ENCODE assay signal across 8 cellular contexts in genomic region chr2:64049633-64050220, GRCh38. TPM values are rescaled to one million over a fixed set of nuclear protein-coding genes. Genes with fewer than 3 reads are reported as not detected.
DNase-seq lines count a peak whose midpoint lies in the region; ATAC-seq and TF ChIP-seq lines count a peak whose summit lies in the region.

No MANE protein-coding gene starts in this region.

- H3K27me3 Mint-ChIP-seq in activated CD4-positive, alpha-beta T cell treated with anti-CD3 and anti-CD28 coated beads, Interleukin-2, amount 10 ng/mL, durations not matched to agents 24 days and 14 days: no peaks in the 10 kb centered on the region

- H3K27me3 ChIP-seq in lower lobe of right lung (ENCODE audit: low read depth): no peaks in the 10 kb centered on the region

- H3K9me3 ChIP-seq in lower lobe of right lung: no peaks in the 10 kb centered on the region

- no peak overlapping the region for H3K4me3 Mint-ChIP-seq in activated CD4-positive, alpha-beta T cell treated with anti-CD3 and anti-CD28 coated beads, Interleukin-2, amount 10 ng/mL, durations not matched to agents 24 days and 14 days

- H3K4me1 Mint-ChIP-seq in activated CD4-positive, alpha-beta T cell treated with anti-CD3 and anti-CD28 coated beads, Interleukin-2, amount 10 ng/mL, durations not matched to agents 24 days and 14 days: peaks cover 32% of the 10 kb centered on the region

- H3K4me1 ChIP-seq in lower lobe of right lung: peaks cover 12% of the 10 kb centered on the region

- no peaks in the 10 kb centered on the region for H3K36me3 ChIP-seq in lower lobe of right lung

- H3K4me3 ChIP-seq in choroid plexus epithelial cell (ENCODE audit: low read depth, low read length) (no peak overlapping the region), lower lobe of right lung (no peak overlapping the region)

- ATAC-seq in HG03378 (IDR thresholded peaks at IDR 0.05; ENCODE audit: unreplicated experiment) (peak; percentile 93), lower lobe of right lung (peak; percentile 92 to 95)

- H3K9me3 Mint-ChIP-seq in activated CD4-positive, alpha-beta T cell treated with anti-CD3 and anti-CD28 coated beads, Interleukin-2, amount 10 ng/mL, durations not matched to agents 24 days and 14 days: no peaks in the 10 kb centered on the region

- no peaks in the 10 kb centered on the region for H3K36me3 Mint-ChIP-seq in activated CD4-positive, alpha-beta T cell treated with anti-CD3 and anti-CD28 coated beads, Interleukin-2, amount 10 ng/mL, durations not matched to agents 24 days and 14 days (ENCODE audit: low read depth)

- H3K27ac ChIP-seq in C4-2B (no peak overlapping the region), lower lobe of right lung (no peak overlapping the region)

- H3K27ac Mint-ChIP-seq in activated CD4-positive, alpha-beta T cell treated with anti-CD3 and anti-CD28 coated beads, Interleukin-2, amount 10 ng/mL, durations not matched to agents 24 days and 14 days: peak overlapping the region; percentile 21

- DNase-seq in GM19238 (ENCODE audit: insufficient read length, low spot score) (peak; percentile 47), NCI-H526 (lab: John Stamatoyannopoulos, UW) (peak; percentile 89 to 90), choroid plexus epithelial cell (ENCODE audit: low read depth) (peak; percentile 83), lower lobe of right lung (peak; percentile 48)
- DNase-seq in activated CD4-positive, alpha-beta T cell treated with anti-CD3 and anti-CD28 coated beads, Interleukin-2, amount 10 ng/mL, durations not matched to agents 24 days and 14 days: peak; percentile 92
- peak; percentile 21 to 64 for DNase-seq in stimulated activated CD8-positive, alpha-beta memory T cell treated with anti-CD3 and anti-CD28 coated beads, Interleukin-15, amount 100 ng/mL, for 4 hours (ENCODE audit: low read depth in 2 of 2)

- TF ChIP-seq CTCF in C4-2B (conservative IDR thresholded peaks at IDR 0.05) (peak; percentile 74), choroid plexus epithelial cell (conservative IDR thresholded peaks at IDR 0.05; ENCODE audit: low read depth, low read length) (peak; percentile 94), lower lobe of right lung (IDR thresholded peaks at IDR 0.05) (peak; percentile 87)

- intact Hi-C loops in activated CD4-positive, alpha-beta T cell treated with anti-CD3 and anti-CD28 coated beads, Interleukin-2, amount 10 ng/mL, durations not matched to agents 24 days and 14 days (cut with micrococcal nuclease): loop anchor here (1.0 to 5.0 kb wide), 3 partner anchors 278 to 513 kb away; no protein-coding TSS in a partner anchor
- intact Hi-C loops in lower lobe of right lung (cut with DNase I): loop anchor here (10.0 kb wide), 1 partner anchor 275 kb away; no protein-coding TSS in a partner anchor

RNA-seq across cellular contexts. Expression of gene VPS54, which starts 30.5 kb away (rescaled TPM):
- 14.3 and 15.6 TPM in 2 replicates for total RNA-seq in activated CD4-positive, alpha-beta T cell treated with anti-CD3 and anti-CD28 coated beads, Interleukin-2, amount 10 ng/mL, durations not matched to agents 24 days and 14 days
- total RNA-seq in lower lobe of right lung: 26.7 TPM
